33 cellular contexts compared by ENCODE assay signal in the genomic region with DNA sequence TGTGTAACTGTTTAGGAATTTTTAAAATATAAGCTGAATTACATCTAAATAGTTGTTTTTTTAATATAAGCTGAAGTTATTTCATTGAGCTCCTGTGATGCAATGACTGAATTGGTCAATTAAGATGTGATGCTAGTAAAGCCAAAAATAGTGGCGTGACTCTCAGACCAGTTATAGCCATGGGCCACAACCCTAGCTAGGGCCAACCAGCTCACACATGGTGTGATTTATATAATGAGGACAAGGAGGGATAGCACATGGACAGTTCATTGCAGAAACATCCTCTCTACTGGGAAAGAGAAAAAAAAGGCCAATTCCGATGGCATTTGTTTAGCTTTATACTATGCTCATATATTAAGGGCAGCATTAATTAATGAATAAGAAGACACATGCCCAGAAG.
"Had no signal": no experiment of that assay in that cellular context is flagged by ENCODE, and none has a peak within 500 bp of the region (broad histone marks: within the 10 kb centered on the region; RNA-seq: fewer than 3 reads in every experiment).

No MANE protein-coding gene starts in this region.

- H3K9me3 ChIP-seq: adrenal gland, ascending aorta, body of pancreas, breast epithelium had no signal

- H3K4me3 ChIP-seq: adrenal gland, ascending aorta, body of pancreas, breast epithelium, cardiac muscle cell had no signal

- H3K4me1 ChIP-seq: adrenal gland, ascending aorta, body of pancreas, breast epithelium had no signal

- DNase-seq: activated effector memory CD4-positive, alpha-beta T cell treated with anti-CD3 and anti-CD28 coated beads, Interleukin-2, amount 50 U/mL, for 16 hours; activated effector memory CD4-positive, alpha-beta T cell treated with Interleukin-2 at 50 U/mL for 16 hours; activated gamma-delta T cell; activated gamma-delta T cell treated with Interleukin-2 at 50 U/mL for 16 hours; activated naive CD4-positive, alpha-beta T cell; activated naive CD4-positive, alpha-beta T cell treated with anti-CD3 and anti-CD28 coated beads for 36 hours; activated naive CD4-positive, alpha-beta T cell treated with anti-CD3 and anti-CD28 coated beads, Interleukin-2, amount 10 ng/mL, durations not matched to agents 7 days and 5 days; activated naive CD4-positive, alpha-beta T cell treated with anti-CD3 and anti-CD28 coated beads, Interleukin-2, amount 50 U/mL, for 16 hours; activated naive CD4-positive, alpha-beta T cell treated with Interleukin-2 at 50 U/mL for 16 hours; activated naive CD8-positive, alpha-beta T cell treated with anti-CD3 and anti-CD28 coated beads for 36 hours; activated naive CD8-positive, alpha-beta T cell treated with anti-CD3 and anti-CD28 coated beads, Interleukin-2, amount 10 ng/mL, durations not matched to agents 7 days and 5 days; activated naive CD8-positive, alpha-beta T cell treated with anti-CD3 and anti-CD28 coated beads, Interleukin-2, amount 50 U/mL, for 24 hours; activated T-cell treated with anti-CD3 and anti-CD28 coated beads for 4 hours; activated T-cell treated with anti-CD3 and anti-CD28 coated beads, Interleukin-2, amount 50 U/mL, for 1 hour; activated T-cell treated with anti-CD3 and anti-CD28 coated beads, Interleukin-2, amount 50 U/mL, for 24 hours; activated T-cell treated with anti-CD3 and anti-CD28 coated beads, Interleukin-2, amount 50 U/mL, for 4 hours; activated T-cell treated with anti-CD3 and anti-CD28 coated beads, Interleukin-2, amount 50 U/mL, for 48 hours; activated T-cell treated with anti-CD3 and anti-CD28 coated beads, Interleukin-2, amount 50 U/mL, for 72 hours; adrenal gland; amniotic stem cell; amygdala; anterior cingulate cortex; aorta; body of pancreas; brain microvascular endothelial cell; caudate nucleus; central memory CD4-positive, alpha-beta T cell; cerebellar nuclear complex had no signal

- H3K27me3 ChIP-seq: adrenal gland, ascending aorta, body of pancreas, brain microvascular endothelial cell, breast epithelium, cardiac muscle cell had no signal

- ATAC-seq: activated naive CD4-positive, alpha-beta T cell treated with anti-CD3 and anti-CD28 coated beads, Interleukin-2, amount 50 U/mL, for 72 hours; activated naive CD8-positive, alpha-beta T cell treated with anti-CD3 and anti-CD28 coated beads, Interleukin-2, amount 50 U/mL, for 24 hours; activated T-cell treated with anti-CD3 and anti-CD28 coated beads, Interleukin-2, amount 50 U/mL, for 4 hours; activated T-cell treated with anti-CD3 and anti-CD28 coated beads, Interleukin-2, amount 50 U/mL, for 72 hours; activated T-helper 17 cell treated with anti-CD3 and anti-CD28 coated beads, Interleukin-2, amount 50 U/mL, for 72 hours; body of pancreas had no signal

- H3K36me3 ChIP-seq: adrenal gland, ascending aorta, brain microvascular endothelial cell, breast epithelium, cardiac muscle cell had no signal

- H3K27ac ChIP-seq: adrenal gland, ascending aorta, body of pancreas, brain microvascular endothelial cell, breast epithelium, cardiac muscle cell had no signal
